16 cellular contexts compared by ENCODE assay signal in genomic region chrX:29762006-29762405, GRCh38.
"Had no signal": no experiment of that assay in that cellular context is flagged by ENCODE, and none has a peak within 500 bp of the region (broad histone marks: within the 10 kb centered on the region; RNA-seq: fewer than 3 reads in every experiment).

No MANE protein-coding gene starts in this region.

- H3K27me3 ChIP-seq: adrenal gland, colonic mucosa, gastroesophageal sphincter, tibial nerve had no signal

- H3K36me3 ChIP-seq: adrenal gland, colonic mucosa, gastroesophageal sphincter, lower lobe of right lung, tibial nerve had no signal

- DNase-seq: activated CD4-positive, alpha-beta memory T cell treated with anti-CD3 and anti-CD28 coated beads for 36 hours; activated CD4-positive, alpha-beta T cell treated with anti-CD3 and anti-CD28 coated beads for 36 hours; activated gamma-delta T cell treated with Interleukin-2 at 50 U/mL for 16 hours; activated T-cell treated with anti-CD3 and anti-CD28 coated beads for 4 hours; adrenal gland; colonic mucosa; left cardiac atrium; lower lobe of right lung; stimulated activated CD4-positive, alpha-beta T cell treated with anti-CD3 and anti-CD28 coated beads, Interleukin-12 subunit alpha, Interleukin-12 subunit beta, amount 100 ng/mL, for 4 hours; stimulated activated CD4-positive, alpha-beta T cell treated with anti-CD3 and anti-CD28 coated beads, Interleukin-1b, Interleukin-23, amount 100 ng/mL, for 48 hours; stimulated activated CD8-positive, alpha-beta memory T cell treated with anti-CD3 and anti-CD28 coated beads, Interleukin-4, amount 100 ng/mL, for 48 hours; stimulated activated naive CD4-positive, alpha-beta T cell; SW 1271; T-helper 2 cell had no signal

- H3K27ac ChIP-seq: adrenal gland, colonic mucosa, gastroesophageal sphincter, lower lobe of right lung, tibial nerve had no signal

- H3K9me3 ChIP-seq: adrenal gland, colonic mucosa, gastroesophageal sphincter, lower lobe of right lung, tibial nerve had no signal

- H3K4me3 ChIP-seq: adrenal gland, colonic mucosa, gastroesophageal sphincter, lower lobe of right lung, tibial nerve had no signal

- H3K4me1 ChIP-seq: adrenal gland, colonic mucosa, gastroesophageal sphincter, lower lobe of right lung, tibial nerve had no signal
